In the genomic region with DNA sequence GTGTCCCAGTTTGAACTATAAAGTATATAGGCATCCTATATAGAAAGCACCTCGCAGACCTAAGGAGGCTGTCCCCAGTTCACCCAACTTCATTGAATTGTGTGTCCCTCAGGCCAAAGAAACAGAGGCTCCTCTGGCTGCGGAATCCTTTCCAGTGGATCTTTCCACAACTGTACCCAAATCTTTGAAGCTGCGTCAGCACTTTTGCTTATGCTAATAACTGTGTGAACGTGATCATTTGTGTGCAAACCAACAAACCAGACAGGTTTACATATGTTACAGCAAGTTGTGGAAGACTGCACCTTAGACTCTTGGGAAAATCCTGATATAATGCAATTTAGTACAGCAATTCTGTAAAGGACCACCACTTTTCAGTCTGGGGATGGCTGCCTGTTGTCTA, we compare ENCODE assay signal across 8 cellular contexts.
"Had no signal": no experiment of that assay in that cellular context is flagged by ENCODE, and none has a peak within 500 bp of the region (broad histone marks: within the 10 kb centered on the region; RNA-seq: fewer than 3 reads in every experiment).

No MANE protein-coding gene starts in this region.

- DNase-seq: GM23248, GOT3, H7, HFFc6, KG1 had no signal

- H2AFZ ChIP-seq: GM23248 had no signal

- H3K9ac ChIP-seq: GM23248 had no signal

- H3K9me3 ChIP-seq: HAP-1 had no signal

- H3K4me3 ChIP-seq: GM23248, HAP-1 had no signal

- ATAC-seq: HCT116 had no signal

- H3K27ac ChIP-seq: GM23248, HL-60 had no signal
